24 cellular contexts compared by ENCODE assay signal in genomic region chr11:77377734-77378133, GRCh38.
DNase-seq lines count a peak whose midpoint lies in the region; ATAC-seq and TF ChIP-seq lines count a peak whose summit lies in the region.
"Had no signal": no experiment of that assay in that cellular context is flagged by ENCODE, and none has a peak within 500 bp of the region (broad histone marks: within the 10 kb centered on the region; RNA-seq: fewer than 3 reads in every experiment).

No MANE protein-coding gene starts in this region.

- H4K8ac ChIP-seq in mesenchymal stem cell (ENCODE audit: low read length) = no peak overlapping the region

- H3K27me3 ChIP-seq in mesenchymal stem cell (ENCODE audit: control insufficient read depth in 1 of 2, insufficient read depth in 1 of 2, low read length in 2 of 2) (no peaks in the 10 kb centered on the region), ascending aorta (no peaks in the 10 kb centered on the region)
- H3K27me3 ChIP-seq: gastroesophageal sphincter, Peyer's patch, vagina had no signal

- no peaks in the 10 kb centered on the region for H3K4me1 ChIP-seq in mesenchymal stem cell (ENCODE audit: control insufficient read depth, insufficient read depth, low read depth, low read length)
- H3K4me1 ChIP-seq in ascending aorta = no peaks in the 10 kb centered on the region

- no peak overlapping the region for H3K9ac ChIP-seq in mesenchymal stem cell (ENCODE audit: low read length)

- H3K27ac ChIP-seq in mesenchymal stem cell (ENCODE audit: low read length, poor library complexity, severe bottlenecking) (no peak overlapping the region), ascending aorta (no peak overlapping the region)
- H3K27ac ChIP-seq: C4-2B, gastroesophageal sphincter, Peyer's patch, thoracic aorta, vagina had no signal

- H2BK120ac ChIP-seq in mesenchymal stem cell (ENCODE audit: low read depth, low read length) = no peak overlapping the region

- 76% methylated on average over 2 of the region's 2 CpGs for WGBS in mesenchymal stem cell

- no peak overlapping the region for H2BK12ac ChIP-seq in mesenchymal stem cell (ENCODE audit: low read length in 2 of 2)

- no peak for ATAC-seq in GM21825 (IDR thresholded peaks at IDR 0.05; ENCODE audit: unreplicated experiment)
- ATAC-seq: activated CD8-positive, alpha-beta T cell treated with anti-CD3 and anti-CD28 coated beads for 36 hours; gastroesophageal sphincter; T-cell had no signal

- H3K79me1 ChIP-seq in mesenchymal stem cell (replicated peaks; ENCODE audit: low read length, poor library complexity, severe bottlenecking) = peaks cover 4% of the 10 kb centered on the region

- no peak overlapping the region for H3K4me3 ChIP-seq in mesenchymal stem cell (ENCODE audit: insufficient read depth in 1 of 2, low read depth in 1 of 2, low read length in 2 of 2)
- no peak overlapping the region for H3K4me3 ChIP-seq in ascending aorta
- H3K4me3 ChIP-seq: gastroesophageal sphincter, lung, Peyer's patch, thoracic aorta, vagina had no signal

- H2BK5ac ChIP-seq in mesenchymal stem cell (ENCODE audit: low read depth, low read length, poor library complexity, severe bottlenecking) = no peak overlapping the region

- peak overlapping the region in 1 of 2 experiments; percentile 53 for H3K14ac ChIP-seq in mesenchymal stem cell (ENCODE audit: low read length in 2 of 2)

- intact Hi-C loops in ascending aorta (cut with DNase I) = loop anchor here (10.0 kb wide), 1 partner anchor 167 kb away; no protein-coding TSS in a partner anchor

- no peak overlapping the region for H3K4ac ChIP-seq in mesenchymal stem cell (ENCODE audit: low read depth in 1 of 2, low read length in 2 of 2)

- TF ChIP-seq CTCF in ascending aorta (IDR thresholded peaks at IDR 0.05) = no peak

- no peak overlapping the region for H4K91ac ChIP-seq in mesenchymal stem cell (ENCODE audit: low read length)

- H3K4me2 ChIP-seq in mesenchymal stem cell (ENCODE audit: low read length, poor library complexity, severe bottlenecking) = no peak overlapping the region

- no peak overlapping the region for H2AFZ ChIP-seq in mesenchymal stem cell (ENCODE audit: low read depth, low read length)

- DNase-seq in G401 (ENCODE audit: low spot score) = peak; percentile 94
- DNase-seq in Kasumi-1 (lab: John Stamatoyannopoulos, UW) = peak; percentile 26 to 44
- DNase-seq in cerebellum (ENCODE audit: low spot score) = peak; percentile 77
- peak; percentile 10 for DNase-seq in mesenchymal stem cell
- no peak for DNase-seq in hippocampal formation (lab: John Stamatoyannopoulos, UW)
- DNase-seq in activated CD8-positive, alpha-beta memory T cell treated with anti-CD3 and anti-CD28 coated beads, Interleukin-2, amount 50 U/mL, for 48 hours = no peak
- DNase-seq in ascending aorta (ENCODE audit: low spot score in 2 of 2) = no peak
- DNase-seq: activated CD4-positive, CD25-positive, alpha-beta regulatory T cell treated with anti-CD3 and anti-CD28 coated beads, Interleukin-2, amount 50 U/mL, for 72 hours; activated CD8-positive, alpha-beta T cell treated with anti-CD3 and anti-CD28 coated beads for 36 hours; anterior cingulate cortex; Calu3; NCI-H2029 treated with DMSO at 0.1 percent for 48 hours; NCI-H345; NCI-H748 treated with DMSO at 0.1 percent for 48 hours; Peyer's patch; SIG-M5; small intestine; T-cell had no signal

- H3K36me3 ChIP-seq in mesenchymal stem cell (ENCODE audit: control insufficient read depth in 1 of 2, insufficient read depth in 2 of 2, low read depth in 1 of 2, low read length in 2 of 2) = peaks cover 10 to 54% of the 10 kb centered on the region in 2 experiments
- peaks cover 11 to 54% of the 10 kb centered on the region in 2 donors for H3K36me3 ChIP-seq in ascending aorta

- H2AK5ac ChIP-seq in mesenchymal stem cell (ENCODE audit: low read length, severe bottlenecking) = no peak overlapping the region

- H3K9me3 ChIP-seq in mesenchymal stem cell (ENCODE audit: control insufficient read depth, low read length) = no peaks in the 10 kb centered on the region
- no peaks in the 10 kb centered on the region for H3K9me3 ChIP-seq in ascending aorta
- H3K9me3 ChIP-seq: gastroesophageal sphincter, Peyer's patch, thoracic aorta, vagina had no signal

- no peak overlapping the region for H3K23ac ChIP-seq in mesenchymal stem cell (ENCODE audit: low read length in 2 of 2)

- H2BK15ac ChIP-seq in mesenchymal stem cell (ENCODE audit: low read depth, poor library complexity, severe bottlenecking) = no peak overlapping the region

- no peak overlapping the region for H3K18ac ChIP-seq in mesenchymal stem cell (ENCODE audit: low read depth in 1 of 2, low read length in 2 of 2)

- in situ Hi-C loops in G401 (cut with HindIII; ENCODE audit: low sequenced_read_pairs) = no loop called here

Comparison
In these comparisons a context has a peak if more than half of its experiments do, and no peak if none do; other contexts are left out.
1. DNase-seq: peak in G401 (single experiment), Kasumi-1 (2 of 2), cerebellum (single experiment) and mesenchymal stem cell (single experiment); none in hippocampal formation (0 of 2), activated CD8-positive, alpha-beta memory T cell treated with anti-CD3 and anti-CD28 coated beads, Interleukin-2, amount 50 U/mL, for 48 hours (single experiment) and ascending aorta (0 of 2).